Comparison of ENCODE assay signal across 8 cellular contexts in the genomic region with DNA sequence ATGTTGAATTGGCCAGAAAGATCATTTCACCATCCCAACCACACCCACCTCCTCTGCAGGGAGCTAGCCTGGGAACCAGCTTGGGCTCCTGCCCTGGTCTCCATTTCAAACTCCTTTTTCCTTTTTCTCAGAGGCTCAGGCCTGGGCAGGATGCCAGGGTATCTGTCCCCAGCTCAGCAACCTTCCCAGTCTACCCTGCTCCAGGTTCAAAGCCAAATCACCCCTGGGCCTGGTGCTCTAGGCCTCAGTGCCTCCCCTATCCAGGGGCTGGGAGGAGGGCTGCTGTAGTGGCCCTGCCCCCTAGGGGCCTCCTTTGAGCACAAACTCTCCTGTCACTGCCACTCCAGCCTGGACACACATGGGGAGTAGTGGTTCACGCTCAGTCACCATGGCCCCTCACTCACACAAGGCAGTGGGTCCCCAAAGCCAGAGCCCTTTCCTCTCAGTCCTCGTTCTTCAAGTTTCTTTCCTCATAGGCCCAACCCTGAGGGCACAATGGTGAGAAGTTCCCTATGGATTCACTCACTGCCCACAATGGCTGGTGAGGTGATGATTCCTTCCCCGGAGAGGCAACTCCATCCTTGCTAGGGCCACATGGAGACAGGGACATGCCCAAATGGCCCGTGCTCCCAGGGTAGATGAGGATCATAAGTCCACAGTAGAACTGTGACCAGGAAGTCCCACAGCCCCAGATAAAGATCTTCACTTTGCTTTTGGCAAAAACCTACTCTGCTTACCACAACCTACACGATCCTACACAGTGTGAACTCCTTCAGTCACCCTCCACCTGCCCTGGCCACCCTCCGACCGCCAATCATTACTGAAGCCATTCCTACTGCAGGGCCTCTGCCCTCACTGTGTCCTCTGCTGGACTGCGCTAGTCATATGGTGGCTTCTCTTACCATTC. TPM values are rescaled to one million over a fixed set of nuclear protein-coding genes. Genes with fewer than 3 reads are reported as not detected.
DNase-seq lines count a peak whose midpoint lies in the region; ATAC-seq and TF ChIP-seq lines count a peak whose summit lies in the region.

No MANE protein-coding gene starts in this region.

- peak overlapping the region; percentile 42 for H3K4me3 Mint-ChIP-seq in T-helper 2 cell treated with Interferon-gamma antibody and Interleukin-4, amounts not matched to agents 5 μg/mL and 100 μg/mL, for 36 hours
- H3K4me3 Mint-ChIP-seq in T-cell: peak overlapping the region; percentile 21 to 81 (median 45)

- H3K27me3 Mint-ChIP-seq in T-helper 2 cell treated with Interferon-gamma antibody and Interleukin-4, amounts not matched to agents 5 μg/mL and 100 μg/mL, for 36 hours (ENCODE audit: low read depth): peaks cover 8% of the 10 kb centered on the region
- H3K27me3 Mint-ChIP-seq in T-cell: no peaks in the 10 kb centered on the region

- H3K4me1 Mint-ChIP-seq in T-helper 2 cell treated with Interferon-gamma antibody and Interleukin-4, amounts not matched to agents 5 μg/mL and 100 μg/mL, for 36 hours (ENCODE audit: low read depth): peaks cover 43% of the 10 kb centered on the region
- H3K4me1 Mint-ChIP-seq in T-cell: peaks cover 43 to 60% (median 49%) of the 10 kb centered on the region in 3 donors

- H3K9me3 Mint-ChIP-seq in T-helper 2 cell treated with Interferon-gamma antibody and Interleukin-4, amounts not matched to agents 5 μg/mL and 100 μg/mL, for 36 hours: no peaks in the 10 kb centered on the region
- no peaks in the 10 kb centered on the region for H3K9me3 Mint-ChIP-seq in T-cell

- peaks cover 5% of the 10 kb centered on the region for H3K36me3 Mint-ChIP-seq in T-helper 2 cell treated with Interferon-gamma antibody and Interleukin-4, amounts not matched to agents 5 μg/mL and 100 μg/mL, for 36 hours (ENCODE audit: low read depth)
- peaks cover 6% of the 10 kb centered on the region for H3K36me3 Mint-ChIP-seq in T-cell

- H3K9me3 ChIP-seq in gastroesophageal sphincter (no peaks in the 10 kb centered on the region), subcutaneous abdominal adipose tissue (ENCODE audit: control insufficient read depth in 5 of 5, low read length in 5 of 5) (no peaks in the 10 kb centered on the region)

- CTCF ChIA-PET in T-cell (lab: Charles Lee): interaction anchor here in 1 of 2 donors (1.4 kb wide), 1 partner anchor 12 kb away, joined by 3 read pairs; a partner anchor contains a TSS

- peak overlapping the region; percentile 6 for H3K27ac Mint-ChIP-seq in T-helper 2 cell treated with Interferon-gamma antibody and Interleukin-4, amounts not matched to agents 5 μg/mL and 100 μg/mL, for 36 hours
- peak overlapping the region; percentile 44 to 57 for H3K27ac Mint-ChIP-seq in T-cell

- no peak for TF ChIP-seq POLR2A in gastroesophageal sphincter (IDR thresholded peaks at IDR 0.05)

- H3K4me3 ChIP-seq in gastroesophageal sphincter: no peak overlapping the region
- no peak overlapping the region for H3K4me3 ChIP-seq in subcutaneous abdominal adipose tissue (ENCODE audit: low read depth in 1 of 5, low read length in 5 of 5)

- no peak for TF ChIP-seq EP300 in gastroesophageal sphincter (IDR thresholded peaks at IDR 0.05)

- POLR2A ChIA-PET in T-cell (lab: Charles Lee): interaction anchor here in 1 of 2 donors (0.5 kb wide), 1 partner anchor 11 kb away, joined by 3 read pairs; no protein-coding TSS in a partner anchor

- peak overlapping the region in 4 of 5 donors; percentile 11 to 59 (median 38) for H3K9ac ChIP-seq in subcutaneous abdominal adipose tissue (ENCODE audit: low read length in 5 of 5)

- peaks cover 0 to 12% of the 10 kb centered on the region in 2 donors for H3K36me3 ChIP-seq in gastroesophageal sphincter
- H3K36me3 ChIP-seq in subcutaneous abdominal adipose tissue (ENCODE audit: control insufficient read depth in 5 of 5, insufficient read depth in 5 of 5, low read length in 5 of 5): peaks cover 0 to 4% (median 0%) of the 10 kb centered on the region in 5 donors

- peaks cover 11% of the 10 kb centered on the region for H3K27me3 ChIP-seq in gastroesophageal sphincter
- H3K27me3 ChIP-seq in subcutaneous abdominal adipose tissue (ENCODE audit: control insufficient read depth in 5 of 5, insufficient read depth in 4 of 5, low read length in 5 of 5): peaks cover 0 to 5% (median 0%) of the 10 kb centered on the region in 5 donors

- DNase-seq in T-helper 2 cell treated with Interferon-gamma antibody and Interleukin-4, amounts not matched to agents 5 μg/mL and 100 μg/mL, for 36 hours (ENCODE audit: low spot score): no peak
- no peak for DNase-seq in T-helper 2 cell
- no peak for DNase-seq in T-cell
- no peak for DNase-seq in occipital lobe (lab: John Stamatoyannopoulos, UW)
- no peak for DNase-seq in cerebellar cortex (ENCODE audit: low spot score)
- no peak for DNase-seq in NK-92 (lab: John Stamatoyannopoulos, UW; ENCODE audit: unreplicated experiment)

- no peak for TF ChIP-seq CTCF in gastroesophageal sphincter (IDR thresholded peaks at IDR 0.05)

- ATAC-seq in T-cell (replicated peaks in 1 of 4) (no peak), gastroesophageal sphincter (no peak)

- 78 to 93% methylated on average over 6 to 8 of the region's 8 CpGs for WGBS in gastroesophageal sphincter (ENCODE audit: low coverage in 1 of 2), 2 donors

- peaks cover 0 to 68% (median 29%) of the 10 kb centered on the region in 3 donors for H3K4me1 ChIP-seq in gastroesophageal sphincter
- H3K4me1 ChIP-seq in subcutaneous abdominal adipose tissue (ENCODE audit: control insufficient read depth in 5 of 5, insufficient read depth in 5 of 5, low read length in 5 of 5): peaks cover 15 to 63% (median 55%) of the 10 kb centered on the region in 5 donors

- H3K27ac ChIP-seq in gastroesophageal sphincter (peak overlapping the region in 3 of 4 donors; percentile 82 to 86 (median 83)), subcutaneous abdominal adipose tissue (ENCODE audit: low read depth, low read length) (peak overlapping the region; percentile 87)

RNA-seq across cellular contexts. Expression of a gene that starts 1.6 kb away (rescaled TPM):
- total RNA-seq in T-cell: 10 to 100 TPM; 24.9 to 40.7 (median 35.1) TPM
- 10 to 100 TPM; 25.2 to 49.7 (median 31.7) TPM for total RNA-seq in gastroesophageal sphincter
- total RNA-seq in occipital lobe: 10.5 TPM

RNA-seq across cellular contexts. Expression of a gene that starts 12.1 kb away (rescaled TPM):
- total RNA-seq in T-cell (1 to 10 TPM in 4 of 5 donors, under 1 TPM in 1; 0.99 to 5.6 (median 2.6) TPM), gastroesophageal sphincter (1 to 10 TPM in 2 of 4 donors, under 1 TPM in 1, not detected in 1; 0.66 to 3.4 (median 3.1) TPM), occipital lobe (1.4 TPM)

RNA-seq across cellular contexts. Expression of a gene that starts 19.1 kb away (rescaled TPM):
- total RNA-seq in T-cell (100 to 1,000 TPM in 2 of 5 donors, 10 to 100 TPM in 3; 73.0 to 123 (median 86.3) TPM), gastroesophageal sphincter (100 to 1,000 TPM; 112 to 146 (median 132) TPM), occipital lobe (31.8 TPM)

RNA-seq across cellular contexts. Expression of a gene that starts 19.2 kb away (rescaled TPM):
- 10 to 100 TPM; 32.3 to 66.5 (median 60.5) TPM for total RNA-seq in T-cell
- total RNA-seq in gastroesophageal sphincter: 10 to 100 TPM in 2 of 4 donors, 1 to 10 TPM in 2; 8.9 to 15.0 (median 11.2) TPM
- 11.4 TPM for total RNA-seq in occipital lobe

RNA-seq across cellular contexts. Expression of a gene that starts 41.0 kb away (rescaled TPM):
- total RNA-seq in T-cell (10 to 100 TPM; 40.5 to 54.9 (median 50.4) TPM), gastroesophageal sphincter (10 to 100 TPM; 46.7 to 73.9 (median 49.7) TPM), occipital lobe (28.4 TPM)
